Comparison of ENCODE assay signal across 16 cellular contexts in the genomic region with DNA sequence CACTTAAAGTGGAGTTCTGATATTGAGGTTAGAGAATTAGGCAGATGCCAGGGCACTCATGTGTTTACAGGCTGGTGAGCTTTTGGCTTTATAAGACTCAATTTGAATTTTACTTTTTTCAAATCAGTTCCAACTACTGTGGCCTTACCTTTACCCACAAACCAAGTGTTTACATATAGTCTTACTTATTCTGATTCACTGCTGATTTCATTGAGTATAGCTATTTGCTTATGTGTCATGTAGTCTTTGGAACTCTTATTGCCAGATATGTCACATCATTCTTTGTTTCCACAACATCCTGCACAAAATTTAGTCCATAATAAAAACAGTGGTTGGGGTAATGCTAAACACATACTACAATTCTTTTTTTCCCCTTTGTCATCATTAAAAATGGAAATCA.
DNase-seq lines count a peak whose midpoint lies in the region; ATAC-seq, FAIRE-seq and TF ChIP-seq lines count a peak whose summit lies in the region.
"Had no signal": no experiment of that assay in that cellular context is flagged by ENCODE, and none has a peak within 500 bp of the region (broad histone marks: within the 10 kb centered on the region; RNA-seq: fewer than 3 reads in every experiment).

No MANE protein-coding gene starts in this region.

- peaks cover 3% of the 10 kb centered on the region for H3K4me1 Mint-ChIP-seq in astrocyte (ENCODE audit: low read depth, unreplicated experiment)
- H3K4me1 Mint-ChIP-seq: CD14-positive monocyte had no signal

- no peaks in the 10 kb centered on the region for H3K27me3 Mint-ChIP-seq in astrocyte (ENCODE audit: low read depth, unreplicated experiment)

- H4K20me1 ChIP-seq in astrocyte (ENCODE audit: insufficient read depth, low read length), result no peaks in the 10 kb centered on the region

- no peaks in the 10 kb centered on the region for H3K36me3 ChIP-seq in astrocyte (ENCODE audit: insufficient read depth, low read length)

- peak; percentile 21 for DNase-seq in DMS53 (lab: John Stamatoyannopoulos, UW)
- DNase-seq in DMS53 treated with DMSO at 0.1 percent for 48 hours (lab: John Stamatoyannopoulos, UW; ENCODE audit: unreplicated experiment), result no peak
- peak; percentile 20 for DNase-seq in astrocyte (ENCODE audit: low read depth)
- peak; percentile 41 for DNase-seq in fibroblast of mammary gland (ENCODE audit: low read depth)
- DNase-seq in NCI-H526 (lab: John Stamatoyannopoulos, UW), result no peak
- DNase-seq in T-helper 2 cell, result no peak
- DNase-seq: CD8-positive, alpha-beta T cell; COR-L47; DMS153 had no signal

- no peak for FAIRE-seq in astrocyte (lab: Jason Lieb, UNC)
- FAIRE-seq: D721Med, K562 had no signal

- no peaks in the 10 kb centered on the region for H3K4me1 ChIP-seq in astrocyte (ENCODE audit: insufficient read depth, low read length)

- H2AFZ ChIP-seq in astrocyte (ENCODE audit: low read depth, low read length), result no peak overlapping the region

- no peak overlapping the region for H3K9ac ChIP-seq in astrocyte (ENCODE audit: low read length)

- no peak overlapping the region for H3K4me2 ChIP-seq in astrocyte (ENCODE audit: low read length)

- H3K9me3 Mint-ChIP-seq in astrocyte (ENCODE audit: unreplicated experiment), result no peaks in the 10 kb centered on the region

- no peaks in the 10 kb centered on the region for H3K9me3 ChIP-seq in astrocyte (ENCODE audit: insufficient read depth, low read depth, low read length)

- H3K79me2 ChIP-seq in astrocyte (ENCODE audit: insufficient read depth, low read length), result no peaks in the 10 kb centered on the region

- no peak overlapping the region for H3K4me3 Mint-ChIP-seq in astrocyte (ENCODE audit: unreplicated experiment)
- H3K4me3 Mint-ChIP-seq: CD14-positive monocyte; CD8-positive, alpha-beta T cell had no signal

- no peak for ATAC-seq in HG03432 (IDR thresholded peaks at IDR 0.05; ENCODE audit: unreplicated experiment)
- ATAC-seq in HG03095 (IDR thresholded peaks at IDR 0.05; ENCODE audit: unreplicated experiment), result no peak
- ATAC-seq: CD8-positive, alpha-beta T cell; HCT116; K562 had no signal

- no peak overlapping the region for H3K4me3 ChIP-seq in astrocyte (ENCODE audit: insufficient read depth, low read depth, low read length)
- H3K4me3 ChIP-seq in fibroblast of mammary gland (ENCODE audit: control insufficient read depth, low read depth, low read length), result no peak overlapping the region
- H3K4me3 ChIP-seq: K562 had no signal

- TF ChIP-seq CTCF in astrocyte (IDR thresholded peaks at IDR 0.05; ENCODE audit: insufficient read depth, low read depth, low read length) (no peak), fibroblast of mammary gland (conservative IDR thresholded peaks at IDR 0.05; ENCODE audit: control insufficient read depth, insufficient read depth, low read depth, low read length) (no peak)

- no peaks in the 10 kb centered on the region for H3K36me3 Mint-ChIP-seq in astrocyte (ENCODE audit: low read depth, unreplicated experiment)
- H3K36me3 Mint-ChIP-seq: CD14-positive monocyte; CD8-positive, alpha-beta T cell had no signal

- H3K27ac ChIP-seq in astrocyte (ENCODE audit: low read depth, low read length), result no peak overlapping the region
- H3K27ac ChIP-seq: 22Rv1 had no signal

- no peak overlapping the region for H3K27ac Mint-ChIP-seq in astrocyte (ENCODE audit: unreplicated experiment)
- H3K27ac Mint-ChIP-seq: CD14-positive monocyte; CD8-positive, alpha-beta T cell had no signal

- no peaks in the 10 kb centered on the region for H3K27me3 ChIP-seq in astrocyte (ENCODE audit: insufficient read depth, low read length)

Comparison
In these comparisons a context has a peak if more than half of its experiments do, and no peak if none do; other contexts are left out.
1. DNase-seq: peak in DMS53 (single experiment), astrocyte (single experiment) and fibroblast of mammary gland (single experiment); none in DMS53 treated with DMSO at 0.1 percent for 48 hours (single experiment), NCI-H526 (0 of 2) and T-helper 2 cell (0 of 5).